In genomic region chr2:28375236-28375635, GRCh38 we compare ENCODE assay signal across 20 cellular contexts.
"Had no signal": no experiment of that assay in that cellular context is flagged by ENCODE, and none has a peak within 500 bp of the region (broad histone marks: within the 10 kb centered on the region; RNA-seq: fewer than 3 reads in every experiment).

No MANE protein-coding gene starts in this region.

- H3K27me3 ChIP-seq: hepatocyte, tibial nerve, upper lobe of left lung, uterus had no signal

- DNase-seq: effector memory CD8-positive, alpha-beta T cell; kidney; stimulated activated CD4-positive, alpha-beta T cell treated with anti-CD3 and anti-CD28 coated beads, Interleukin-2, amount 100 ng/mL, for 24 hours; stimulated activated CD4-positive, alpha-beta T cell treated with anti-CD3 and anti-CD28 coated beads, Interleukin-4, amount 100 ng/mL, for 24 hours; stimulated activated naive CD8-positive, alpha-beta T cell treated with anti-CD3 and anti-CD28 coated beads, Interleukin-15, Interleukin-2, amounts not matched to agents 100 U/mL and 50 U/mL, for 24 hours; upper lobe of left lung; uterus had no signal

- H3K36me3 ChIP-seq: thoracic aorta, tibial nerve, upper lobe of left lung, uterus had no signal

- H3K4me3 Mint-ChIP-seq: effector memory CD8-positive, alpha-beta T cell; memory B cell; natural killer cell treated with Interleukin-12 subunit alpha and Interleukin-12 subunit beta and Interleukin-15 and Interleukin-18, amount 100 ng/mL, for 72 hours; neural crest cell; stimulated activated effector memory CD8-positive, alpha-beta T cell treated with anti-CD3 and anti-CD28 coated beads, Interleukin-12 subunit alpha, Interleukin-12 subunit beta, amount 100 ng/mL, for 72 hours had no signal

- H3K27me3 Mint-ChIP-seq: effector memory CD8-positive, alpha-beta T cell; natural killer cell treated with Interleukin-12 subunit alpha and Interleukin-12 subunit beta and Interleukin-15 and Interleukin-18, amount 100 ng/mL, for 72 hours had no signal

- H3K27ac Mint-ChIP-seq: memory B cell; stimulated activated effector memory CD8-positive, alpha-beta T cell treated with anti-CD3 and anti-CD28 coated beads, Interleukin-12 subunit alpha, Interleukin-12 subunit beta, amount 100 ng/mL, for 72 hours had no signal

- H3K9me3 Mint-ChIP-seq: effector memory CD8-positive, alpha-beta T cell; natural killer cell treated with Interleukin-12 subunit alpha and Interleukin-12 subunit beta and Interleukin-15 and Interleukin-18, amount 100 ng/mL, for 72 hours; neural crest cell; stimulated activated effector memory CD8-positive, alpha-beta T cell treated with anti-CD3 and anti-CD28 coated beads, Interleukin-12 subunit alpha, Interleukin-12 subunit beta, amount 100 ng/mL, for 72 hours had no signal

- H3K4me3 ChIP-seq: coronary artery, hepatocyte, lung, smooth muscle cell, thoracic aorta, tibial nerve, upper lobe of left lung, uterus had no signal

- H3K27ac ChIP-seq: coronary artery, hepatocyte, parathyroid adenoma, thoracic aorta, tibial nerve, upper lobe of left lung, uterus had no signal

- H3K4me1 ChIP-seq: parathyroid adenoma, tibial nerve, uterus had no signal

- H3K36me3 Mint-ChIP-seq: memory B cell; natural killer cell treated with Interleukin-12 subunit alpha and Interleukin-12 subunit beta and Interleukin-15 and Interleukin-18, amount 100 ng/mL, for 72 hours; stimulated activated effector memory CD8-positive, alpha-beta T cell treated with anti-CD3 and anti-CD28 coated beads, Interleukin-12 subunit alpha, Interleukin-12 subunit beta, amount 100 ng/mL, for 72 hours had no signal

- H3K4me1 Mint-ChIP-seq: neural crest cell had no signal

- ATAC-seq: effector memory CD8-positive, alpha-beta T cell; left lobe of liver; natural killer cell treated with Interleukin-12 subunit alpha and Interleukin-12 subunit beta and Interleukin-15 and Interleukin-18, amount 100 ng/mL, for 72 hours; sciatic nerve; stimulated activated effector memory CD8-positive, alpha-beta T cell treated with anti-CD3 and anti-CD28 coated beads, Interleukin-12 subunit alpha, Interleukin-12 subunit beta, amount 100 ng/mL, for 72 hours; stimulated activated naive CD8-positive, alpha-beta T cell treated with anti-CD3 and anti-CD28 coated beads, Interleukin-15, Interleukin-2, amounts not matched to agents 100 U/mL and 50 U/mL, for 24 hours had no signal

- H3K9me3 ChIP-seq: thoracic aorta, tibial nerve, upper lobe of left lung, uterus had no signal
